In the genomic region with DNA sequence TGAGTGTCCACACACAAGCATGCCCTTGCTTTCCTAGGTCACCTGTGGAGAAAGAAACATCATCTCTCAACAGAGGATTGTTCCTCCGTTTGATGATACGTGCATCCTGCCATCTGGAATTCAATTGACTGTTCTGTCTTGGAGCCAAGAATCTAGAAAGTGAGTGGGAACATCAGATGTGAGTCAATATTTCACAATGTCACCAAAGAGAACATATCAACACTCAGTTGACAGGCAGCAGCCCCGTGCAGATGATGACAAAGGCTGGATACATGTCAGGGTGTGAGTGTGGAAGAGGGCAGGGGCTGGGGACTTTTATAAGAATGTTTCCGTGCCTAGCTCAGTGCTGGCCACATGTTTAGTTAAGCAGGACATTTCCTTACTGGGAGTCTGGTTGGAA, we compare ENCODE assay signal across 17 cellular contexts.
DNase-seq lines count a peak whose midpoint lies in the region; ATAC-seq, FAIRE-seq and TF ChIP-seq lines count a peak whose summit lies in the region.
"Had no signal": no experiment of that assay in that cellular context is flagged by ENCODE, and none has a peak within 500 bp of the region (broad histone marks: within the 10 kb centered on the region; RNA-seq: fewer than 3 reads in every experiment).

No MANE protein-coding gene starts in this region.

- H3K27ac ChIP-seq in IMR-90 (ENCODE audit: insufficient read depth, low read length) (no peak overlapping the region), foreskin keratinocyte (no peak overlapping the region)
- H3K27ac ChIP-seq: cardiac muscle cell, parathyroid adenoma had no signal

- no peak overlapping the region for H3K9ac ChIP-seq in IMR-90 (ENCODE audit: low read depth, low read length)
- H3K9ac ChIP-seq: parathyroid adenoma had no signal

- H3K4me3 ChIP-seq in IMR-90 (ENCODE audit: insufficient read depth, low read depth, low read length) (no peak overlapping the region), bronchial epithelial cell (ENCODE audit: low read depth, low read length) (no peak overlapping the region), mucosa of descending colon (no peak overlapping the region)
- H3K4me3 ChIP-seq: cardiac muscle cell had no signal

- CTCF ChIA-PET in IMR-90 (lab: Yijun Ruan, JAX): interaction anchor here (0.6 kb wide), 1 partner anchor 91 kb away, joined by 4 read pairs; no protein-coding TSS in a partner anchor

- H3K14ac ChIP-seq in IMR-90 (replicated peaks; ENCODE audit: low read depth, low read length): no peak overlapping the region

- H3K4me2 ChIP-seq in IMR-90 (ENCODE audit: low read depth, low read length): no peak overlapping the region

- H3K4ac ChIP-seq in IMR-90 (ENCODE audit: low read depth, low read length): no peak overlapping the region

- intact Hi-C loops in IMR-90 (cut with micrococcal nuclease) (no loop called here), mucosa of descending colon (cut with DNase I, micrococcal nuclease) (no loop called here)

- H2BK20ac ChIP-seq in IMR-90 (ENCODE audit: low read depth, low read length): no peak overlapping the region

- no peaks in the 10 kb centered on the region for H3K36me3 ChIP-seq in IMR-90 (ENCODE audit: control insufficient read depth, insufficient read depth, low read length)
- H3K36me3 ChIP-seq in bronchial epithelial cell (ENCODE audit: control insufficient read depth, insufficient read depth, low read length): no peaks in the 10 kb centered on the region
- H3K36me3 ChIP-seq in mucosa of descending colon (ENCODE audit: low read depth): no peaks in the 10 kb centered on the region
- H3K36me3 ChIP-seq: cardiac muscle cell had no signal

- H2AK9ac ChIP-seq in IMR-90 (replicated peaks; ENCODE audit: low read depth, low read length, poor library complexity): no peak overlapping the region

- H3K4me1 ChIP-seq in IMR-90 (ENCODE audit: control insufficient read depth, insufficient read depth, low read length) (peaks cover 3% of the 10 kb centered on the region; the same call in 1 of the 2 replicates), foreskin keratinocyte (peaks cover 13% of the 10 kb centered on the region), mucosa of descending colon (ENCODE audit: low read depth) (no peaks in the 10 kb centered on the region)
- H3K4me1 ChIP-seq: parathyroid adenoma had no signal

- no peak overlapping the region for H3K56ac ChIP-seq in IMR-90 (ENCODE audit: extremely low read depth, insufficient read depth, low read length)

- TF ChIP-seq CTCF in IMR-90 (conservative IDR thresholded peaks at IDR 0.05; ENCODE audit: low read depth, low read length): no peak
- no peak for TF ChIP-seq CTCF in bronchial epithelial cell (IDR thresholded peaks at IDR 0.05; ENCODE audit: insufficient read depth, low read length, severe bottlenecking)
- TF ChIP-seq CTCF in foreskin keratinocyte (conservative IDR thresholded peaks at IDR 0.05): no peak
- no peak for TF ChIP-seq CTCF in mucosa of descending colon (IDR thresholded peaks at IDR 0.05)

- peak; percentile 66 for FAIRE-seq in bronchial epithelial cell (lab: Jason Lieb, UNC)

- POLR2A ChIA-PET in IMR-90 (lab: Charles Lee; ENCODE audit: unreplicated experiment): no interaction called here

- ATAC-seq in IMR-90 (ENCODE audit: low read depth): peak; percentile 46; the same call in 1 of the 2 replicates
- ATAC-seq in foreskin keratinocyte: peak; percentile 32
- no peak for ATAC-seq in mucosa of descending colon
- ATAC-seq: activated naive CD4-positive, alpha-beta T cell treated with anti-CD3 and anti-CD28 coated beads, Interleukin-2, amount 50 U/mL, for 72 hours had no signal

- no peak overlapping the region for H3K18ac ChIP-seq in IMR-90 (ENCODE audit: low read depth, low read length)

- H2AK5ac ChIP-seq in IMR-90 (ENCODE audit: low read depth, low read length): no peak overlapping the region

- no TSS peak for BruUV-seq in IMR-90 (replicated peaks; lab: Mats Ljungman, UMichigan)

- no peak overlapping the region for H2BK15ac ChIP-seq in IMR-90 (ENCODE audit: low read depth, low read length)

- H4K8ac ChIP-seq in IMR-90 (ENCODE audit: low read depth in 2 of 2, low read length in 2 of 2): no peak overlapping the region

- no peak for TF ChIP-seq RAD21 in IMR-90 (IDR thresholded peaks at IDR 0.05; ENCODE audit: low read length)

- in situ Hi-C loops in IMR-90 (cut with MboI; ENCODE audit: low sequenced_read_pairs): loop anchor here (25.0 kb wide), 1 partner anchor 812 kb away; no protein-coding TSS in a partner anchor

- no peaks in the 10 kb centered on the region for H4K20me1 ChIP-seq in IMR-90 (ENCODE audit: insufficient read depth, low read length)

- H3K23ac ChIP-seq in IMR-90 (ENCODE audit: low read depth, low read length): no peak overlapping the region

- H4K5ac ChIP-seq in IMR-90 (ENCODE audit: low read depth, low read length): no peak overlapping the region

- dilution Hi-C loops in IMR-90 (cut with HindIII; ENCODE audit: low sequenced_read_pairs, unreplicated experiment): no loop called here

- no CpG with 5 or more reads among the region's 4 CpGs for WGBS in IMR-90 (ENCODE audit: extremely low coverage in 2 of 2, insufficient read length in 1 of 2), 2 experiments

- no peak overlapping the region for H2BK5ac ChIP-seq in IMR-90 (ENCODE audit: low read depth, low read length, poor library complexity, severe bottlenecking)

- no peak overlapping the region for H2BK120ac ChIP-seq in IMR-90 (ENCODE audit: low read depth, low read length)

- H3K9me3 ChIP-seq in IMR-90 (ENCODE audit: control insufficient read depth, insufficient read depth, low read length) (no peaks in the 10 kb centered on the region), mucosa of descending colon (no peaks in the 10 kb centered on the region)

- no peak overlapping the region for H4K91ac ChIP-seq in IMR-90 (ENCODE audit: insufficient read depth, low read depth, low read length)

- H3K79me1 ChIP-seq in IMR-90 (ENCODE audit: low read depth in 1 of 2, low read length in 2 of 2): no peaks in the 10 kb centered on the region

- no peaks in the 10 kb centered on the region; the same call in 1 of the 2 replicates for H3K9me1 ChIP-seq in IMR-90 (ENCODE audit: insufficient read depth, low read length)

- no peak overlapping the region for H2AFZ ChIP-seq in IMR-90 (replicated peaks; ENCODE audit: low read length, poor library complexity)
- H2AFZ ChIP-seq: parathyroid adenoma had no signal

- TF ChIP-seq POLR2A in IMR-90 (IDR thresholded peaks at IDR 0.05; ENCODE audit: low read depth, low read length): no peak

- H3K27me3 ChIP-seq in IMR-90 (ENCODE audit: control insufficient read depth, insufficient read depth, low read length): no peaks in the 10 kb centered on the region
- H3K27me3 ChIP-seq in bronchial epithelial cell (ENCODE audit: control insufficient read depth, insufficient read depth, low read length): no peaks in the 10 kb centered on the region
- H3K27me3 ChIP-seq in foreskin keratinocyte: no peaks in the 10 kb centered on the region
- H3K27me3 ChIP-seq: cardiac muscle cell had no signal

- peak; percentile 55 for DNase-seq in Ammon's horn (ENCODE audit: low spot score)
- DNase-seq in IMR-90: peak; percentile 76
- DNase-seq in bronchial epithelial cell (ENCODE audit: low read depth): peak; percentile 80
- peak in 1 of 2 donors; percentile 62 for DNase-seq in foreskin keratinocyte
- DNase-seq in D341Med (ENCODE audit: low spot score): no peak
- DNase-seq in NCI-H2196 (lab: John Stamatoyannopoulos, UW; ENCODE audit: unreplicated experiment): no peak
- no peak for DNase-seq in occipital lobe (lab: John Stamatoyannopoulos, UW)
- no peak for DNase-seq in mucosa of descending colon
- DNase-seq: activated CD4-positive, alpha-beta T cell treated with anti-CD3 and anti-CD28 coated beads, Interleukin-2, amount 50 U/mL, for 4 hours; activated T-cell treated with anti-CD3 and anti-CD28 coated beads, Interleukin-2, amount 50 U/mL, for 24 hours; CD8-positive, alpha-beta memory T cell; effector CD8-positive, alpha-beta T cell; NCI-H2081 treated with DMSO at 0.1 percent for 48 hours; NCI-H526 treated with DMSO at 0.1 percent for 48 hours had no signal

TF ChIP-seq in IMR-90, 13 proteins besides CTCF, POLR2A, EP300 and RAD21:
- no peak for TF ChIP-seq MAFK (IDR thresholded peaks at IDR 0.05; ENCODE audit: low read depth, low read length)
- no peak for TF ChIP-seq SMC3 (IDR thresholded peaks at IDR 0.05; ENCODE audit: low read depth, low read length)
- peak; percentile 82 for TF ChIP-seq BHLHE40 (IDR thresholded peaks at IDR 0.05; ENCODE audit: low read depth, low read length)
- peak; percentile 84 for TF ChIP-seq CEBPB (IDR thresholded peaks at IDR 0.05; ENCODE audit: low read depth, low read length)
TF ChIP-seq in IMR-90: peak in this region for 2.

Comparison
In these comparisons a context has a peak if more than half of its experiments do, and no peak if none do; other contexts are left out.
1. DNase-seq: peak in Ammon's horn (single experiment), IMR-90 (single experiment) and bronchial epithelial cell (single experiment); none in D341Med (single experiment), NCI-H2196 (single experiment), occipital lobe (single experiment) and mucosa of descending colon (0 of 3).